ENCODE assay signal across 32 cellular contexts in genomic region chr20:1206749-1207148, GRCh38. TPM values are rescaled to one million over a fixed set of nuclear protein-coding genes. Genes with fewer than 3 reads are reported as not detected.
"Had no signal": no experiment of that assay in that cellular context is flagged by ENCODE, and none has a peak within 500 bp of the region (broad histone marks: within the 10 kb centered on the region; RNA-seq: fewer than 3 reads in every experiment).

No MANE protein-coding gene starts in this region.

- H3K9me3 ChIP-seq: esophagus squamous epithelium, gastroesophageal sphincter, neutrophil, ovary, sigmoid colon, suprapubic skin, tibial artery had no signal

- DNase-seq: activated CD4-positive, alpha-beta T cell treated with anti-CD3 and anti-CD28 coated beads for 36 hours; activated CD4-positive, CD25-positive, alpha-beta regulatory T cell; activated CD8-positive, alpha-beta memory T cell treated with anti-CD3 and anti-CD28 coated beads, Interleukin-2, amount 10 ng/mL, durations not matched to agents 7 days and 5 days; activated CD8-positive, alpha-beta T cell treated with anti-CD3 and anti-CD28 coated beads, Interleukin-2, amount 10 ng/mL, durations not matched to agents 7 days and 5 days; activated naive CD4-positive, alpha-beta T cell; activated T-cell treated with anti-CD3 and anti-CD28 coated beads, Interleukin-2, amount 50 U/mL, for 48 hours; anterior cingulate cortex; dermis blood vessel endothelial cell; effector CD4-positive, alpha-beta T cell; esophagus squamous epithelium; hypothalamus; naive B cell; nephron progenitor cell; ovary; sigmoid colon; stimulated activated CD4-positive, alpha-beta T cell treated with anti-CD3 and anti-CD28 coated beads, Interleukin-15, amount 100 ng/mL, for 24 hours; stimulated activated CD4-positive, alpha-beta T cell treated with anti-CD3 and anti-CD28 coated beads, Interleukin-2, amount 100 ng/mL, for 24 hours; stimulated activated naive CD4-positive, alpha-beta T cell; T-helper 1 cell; tibial artery had no signal

- H3K27me3 ChIP-seq: ovary, sigmoid colon, suprapubic skin had no signal

- ATAC-seq: activated CD4-positive, alpha-beta T cell treated with anti-CD3 and anti-CD28 coated beads for 36 hours; activated CD8-positive, alpha-beta memory T cell treated with anti-CD3 and anti-CD28 coated beads, Interleukin-2, amount 10 ng/mL, durations not matched to agents 7 days and 5 days; activated CD8-positive, alpha-beta T cell treated with anti-CD3 and anti-CD28 coated beads, Interleukin-2, amount 10 ng/mL, durations not matched to agents 7 days and 5 days; gastroesophageal sphincter had no signal

- H3K4me1 ChIP-seq: gastroesophageal sphincter, sigmoid colon, tibial artery had no signal

- H3K4me3 ChIP-seq: esophagus squamous epithelium, gastroesophageal sphincter, ovary, sigmoid colon, smooth muscle cell, suprapubic skin, tibial artery had no signal

- H3K36me3 ChIP-seq: esophagus squamous epithelium, gastroesophageal sphincter, neutrophil, ovary, sigmoid colon, suprapubic skin, tibial artery had no signal

- H3K27ac ChIP-seq: esophagus squamous epithelium, gastroesophageal sphincter, neutrophil, ovary, sigmoid colon, suprapubic skin, tibial artery had no signal

RNA-seq across cellular contexts. Expression of gene C20orf202, which starts 3.5 kb away (rescaled TPM):
- total RNA-seq: activated CD4-positive, alpha-beta T cell treated with anti-CD3 and anti-CD28 coated beads for 36 hours; activated CD8-positive, alpha-beta memory T cell treated with anti-CD3 and anti-CD28 coated beads, Interleukin-2, amount 10 ng/mL, durations not matched to agents 7 days and 5 days; activated CD8-positive, alpha-beta T cell treated with anti-CD3 and anti-CD28 coated beads, Interleukin-2, amount 10 ng/mL, durations not matched to agents 7 days and 5 days; activated T-helper 2 cell treated with anti-CD3 and anti-CD28 coated beads, Interferon-gamma antibody, Interleukin-2, Interleukin-4, amounts not matched to agents 10 μg/mL and 5 μg/mL and 100 μg/mL, durations not matched to agents 14 hours and 24 hours and 36 hours; bronchial epithelial cell; dermis blood vessel endothelial cell; kidney epithelial cell; lung microvascular endothelial cell; sigmoid colon; smooth muscle cell had no signal

RNA-seq across cellular contexts. Expression of gene RAD21L1, which starts 19.1 kb away (rescaled TPM):
- total RNA-seq: activated T-helper 2 cell treated with anti-CD3 and anti-CD28 coated beads, Interferon-gamma antibody, Interleukin-2, Interleukin-4, amounts not matched to agents 10 μg/mL and 5 μg/mL and 100 μg/mL, durations not matched to agents 14 hours and 24 hours and 36 hours; dermis blood vessel endothelial cell; esophagus squamous epithelium; gastroesophageal sphincter; kidney epithelial cell; lung microvascular endothelial cell; mesothelial cell of epicardium; ovary; progenitor cell of endocrine pancreas; renal cortical epithelial cell; sigmoid colon; smooth muscle cell; urinary bladder had no signal

RNA-seq across cellular contexts. Expression of gene TMEM74B, which starts 22.0 kb away (rescaled TPM):
- total RNA-seq: bronchial epithelial cell had no signal
